ENCODE assay signal across 10 cellular contexts in genomic region chr2:72147971-72148369, GRCh38. TPM values are rescaled to one million over a fixed set of nuclear protein-coding genes. Genes with fewer than 3 reads are reported as not detected.
A peak's percentile ranks its signal among the peaks of the same experiment; 100 is the strongest.
DNase-seq lines count a peak whose midpoint lies in the region; ATAC-seq, FAIRE-seq and TF ChIP-seq lines count a peak whose summit lies in the region.
"Had no signal": no experiment of that assay in that cellular context is flagged by ENCODE, and none has a peak within 500 bp of the region (broad histone marks: within the 10 kb centered on the region; RNA-seq: fewer than 3 reads in every experiment).

No MANE protein-coding gene starts in this region.

- TF ChIP-seq POLR2A in NB4 (IDR thresholded peaks at IDR 0.05; ENCODE audit: extremely low read depth, insufficient read length): no peak
- TF ChIP-seq POLR2A in ovary (IDR thresholded peaks at IDR 0.05): no peak
- TF ChIP-seq POLR2A in H54 (IDR thresholded peaks at IDR 0.05; ENCODE audit: low read depth, low read length): no peak

- 0 to 2% methylated on average over 2 to 12 of the region's 12 CpGs for WGBS in endodermal cell (ENCODE audit: insufficient coverage in 1 of 2, insufficient read length in 1 of 2), 2 experiments
- 3 to 4% (median 4%) methylated on average over 12 of the region's 12 CpGs for WGBS in ovary, 3 donors

- TF ChIP-seq CTCF in CD14-positive monocyte (IDR thresholded peaks at IDR 0.05): no peak
- TF ChIP-seq CTCF in NB4 (IDR thresholded peaks at IDR 0.05; ENCODE audit: low read depth, low read length): no peak
- TF ChIP-seq CTCF in endodermal cell (conservative IDR thresholded peaks at IDR 0.05): no peak
- no peak for TF ChIP-seq CTCF in ovary (IDR thresholded peaks at IDR 0.05)

- intact Hi-C loops in CD14-positive monocyte (cut with micrococcal nuclease) (no loop called here), ovary (cut with DNase I) (loop anchor here in 3 of 4 donors (5.0 to 10.0 kb wide), 3 partner anchors 346 to 601 kb away; no protein-coding TSS in a partner anchor)

- H3K27me3 ChIP-seq in endodermal cell (ENCODE audit: control insufficient read depth, insufficient read depth, low read length, poor library complexity, severe bottlenecking): peaks cover 92% of the 10 kb centered on the region
- no peaks in the 10 kb centered on the region for H3K27me3 ChIP-seq in ovary

- ATAC-seq in GM18909 (IDR thresholded peaks at IDR 0.05; ENCODE audit: poor library complexity, unreplicated experiment) (no peak), GM19463 (IDR thresholded peaks at IDR 0.05; ENCODE audit: unreplicated experiment) (no peak)

- peak overlapping the region; percentile 12 to 85 for H3K4me3 Mint-ChIP-seq in CD14-positive monocyte
- peak overlapping the region; percentile 59 for H3K4me3 Mint-ChIP-seq in endodermal cell

- peaks cover 3 to 13% of the 10 kb centered on the region in 2 donors for H3K36me3 Mint-ChIP-seq in CD14-positive monocyte
- peaks cover 4% of the 10 kb centered on the region for H3K36me3 Mint-ChIP-seq in endodermal cell (ENCODE audit: low read depth)

- DNase-seq in CD14-positive monocyte (ENCODE audit: low spot score) (no peak), NB4 (ENCODE audit: low read depth) (no peak), endodermal cell (no peak), ovary (no peak), H54 (ENCODE audit: insufficient read length, low spot score) (no peak), NCI-H2029 (lab: John Stamatoyannopoulos, UW) (no peak)
- DNase-seq: foreskin melanocyte, NCI-H187 had no signal

- H3K9me3 ChIP-seq in endodermal cell (ENCODE audit: control insufficient read depth, low read length) (peaks cover 14% of the 10 kb centered on the region), ovary (no peaks in the 10 kb centered on the region)

- TF ChIP-seq EP300 in ovary (IDR thresholded peaks at IDR 0.05): no peak

- H3K27ac ChIP-seq in endodermal cell (ENCODE audit: low read depth, low read length) (no peak overlapping the region), ovary (no peak overlapping the region)

- no peaks in the 10 kb centered on the region for H3K36me3 ChIP-seq in endodermal cell (ENCODE audit: control insufficient read depth, insufficient read depth, low read length)
- no peaks in the 10 kb centered on the region for H3K36me3 ChIP-seq in ovary

- H3K4me3 ChIP-seq in NB4 (ENCODE audit: low read depth, low read length) (peak overlapping the region; percentile 14), endodermal cell (ENCODE audit: low read length) (peak overlapping the region; percentile 66), ovary (peak overlapping the region; percentile 17)

- peaks cover 2 to 30% (median 22%) of the 10 kb centered on the region in 7 donors for H3K9me3 Mint-ChIP-seq in CD14-positive monocyte
- peaks cover 14% of the 10 kb centered on the region for H3K9me3 Mint-ChIP-seq in endodermal cell

- H3K4me1 ChIP-seq in endodermal cell (ENCODE audit: control insufficient read depth, insufficient read depth, low read length) (no peaks in the 10 kb centered on the region), ovary (ENCODE audit: insufficient read depth) (peaks cover 11% of the 10 kb centered on the region)

- no peak overlapping the region for H3K9ac ChIP-seq in endodermal cell (ENCODE audit: extremely low read depth, low read length, poor library complexity, severe bottlenecking)

- H3K4me1 Mint-ChIP-seq in CD14-positive monocyte (peaks cover 40% of the 10 kb centered on the region), endodermal cell (peaks cover 23% of the 10 kb centered on the region)

- H3K27ac Mint-ChIP-seq in CD14-positive monocyte (no peak overlapping the region), endodermal cell (no peak overlapping the region)

- H3K27me3 Mint-ChIP-seq in CD14-positive monocyte (ENCODE audit: low read depth in 3 of 3) (peaks cover 80 to 91% (median 86%) of the 10 kb centered on the region in 3 donors), endodermal cell (ENCODE audit: insufficient read depth) (peaks cover 93% of the 10 kb centered on the region)

- FAIRE-seq in H54 (lab: Jason Lieb, UNC): no peak

RNA-seq across cellular contexts. Expression of gene CYP26B1, which starts 0.3 kb away (rescaled TPM):
- not detected for polyA plus RNA-seq in CD14-positive monocyte
- total RNA-seq in endodermal cell: under 1 TPM; 0.09 to 0.91 TPM
- polyA plus RNA-seq in endodermal cell (2013, experiment 1 of 2): 8.0 TPM
- 7.7 TPM for polyA plus RNA-seq in endodermal cell (2013, experiment 2 of 2)
- total RNA-seq in ovary: 10 to 100 TPM in 1 of 7 donors, 1 to 10 TPM in 6; 2.5 to 13.4 (median 5.8) TPM
- 1 to 10 TPM; 1.5 to 4.5 TPM for polyA plus RNA-seq in ovary

Comparison
In these comparisons a context has a peak if more than half of its experiments do, and no peak if none do; other contexts are left out.
1. H3K4me3 ChIP-seq: peak in every context shown above with its lines; median percentile 66 in endodermal cell; 17 in ovary; 14 in NB4.
2. intact Hi-C loops: an anchor here in ovary (5.0 to 10.0 kb wide); none called in CD14-positive monocyte.